Comparison of ENCODE assay signal across 1 cellular context in the genomic region with DNA sequence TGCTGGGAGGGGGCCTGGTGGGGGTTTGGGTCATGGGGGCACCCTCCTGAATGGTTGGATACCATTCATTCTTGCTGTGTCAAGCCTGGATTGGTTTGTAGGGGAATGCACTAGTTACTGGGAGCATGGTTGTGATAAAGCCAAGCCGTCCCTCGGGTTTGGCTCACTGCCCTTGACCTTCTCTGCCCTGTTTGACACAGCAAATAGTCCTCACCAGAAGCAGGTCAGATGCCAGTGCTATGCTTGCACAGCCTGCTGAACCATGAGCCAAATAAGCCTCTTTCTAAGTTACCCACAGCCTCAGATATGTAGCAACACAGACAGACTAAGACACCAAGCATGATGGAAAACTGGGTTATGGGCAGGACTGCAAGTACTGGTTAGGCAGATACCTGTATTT.
A peak's percentile ranks its signal among the peaks of the same experiment; 100 is the strongest.
TF ChIP-seq lines count a peak whose summit lies in the region.

No MANE protein-coding gene starts in this region.

TF ChIP-seq in HepG2, 621 proteins besides CTCF, POLR2A, EP300 and RAD21 (continued from another document and continues in another):
- TF ChIP-seq, protein P1, sequence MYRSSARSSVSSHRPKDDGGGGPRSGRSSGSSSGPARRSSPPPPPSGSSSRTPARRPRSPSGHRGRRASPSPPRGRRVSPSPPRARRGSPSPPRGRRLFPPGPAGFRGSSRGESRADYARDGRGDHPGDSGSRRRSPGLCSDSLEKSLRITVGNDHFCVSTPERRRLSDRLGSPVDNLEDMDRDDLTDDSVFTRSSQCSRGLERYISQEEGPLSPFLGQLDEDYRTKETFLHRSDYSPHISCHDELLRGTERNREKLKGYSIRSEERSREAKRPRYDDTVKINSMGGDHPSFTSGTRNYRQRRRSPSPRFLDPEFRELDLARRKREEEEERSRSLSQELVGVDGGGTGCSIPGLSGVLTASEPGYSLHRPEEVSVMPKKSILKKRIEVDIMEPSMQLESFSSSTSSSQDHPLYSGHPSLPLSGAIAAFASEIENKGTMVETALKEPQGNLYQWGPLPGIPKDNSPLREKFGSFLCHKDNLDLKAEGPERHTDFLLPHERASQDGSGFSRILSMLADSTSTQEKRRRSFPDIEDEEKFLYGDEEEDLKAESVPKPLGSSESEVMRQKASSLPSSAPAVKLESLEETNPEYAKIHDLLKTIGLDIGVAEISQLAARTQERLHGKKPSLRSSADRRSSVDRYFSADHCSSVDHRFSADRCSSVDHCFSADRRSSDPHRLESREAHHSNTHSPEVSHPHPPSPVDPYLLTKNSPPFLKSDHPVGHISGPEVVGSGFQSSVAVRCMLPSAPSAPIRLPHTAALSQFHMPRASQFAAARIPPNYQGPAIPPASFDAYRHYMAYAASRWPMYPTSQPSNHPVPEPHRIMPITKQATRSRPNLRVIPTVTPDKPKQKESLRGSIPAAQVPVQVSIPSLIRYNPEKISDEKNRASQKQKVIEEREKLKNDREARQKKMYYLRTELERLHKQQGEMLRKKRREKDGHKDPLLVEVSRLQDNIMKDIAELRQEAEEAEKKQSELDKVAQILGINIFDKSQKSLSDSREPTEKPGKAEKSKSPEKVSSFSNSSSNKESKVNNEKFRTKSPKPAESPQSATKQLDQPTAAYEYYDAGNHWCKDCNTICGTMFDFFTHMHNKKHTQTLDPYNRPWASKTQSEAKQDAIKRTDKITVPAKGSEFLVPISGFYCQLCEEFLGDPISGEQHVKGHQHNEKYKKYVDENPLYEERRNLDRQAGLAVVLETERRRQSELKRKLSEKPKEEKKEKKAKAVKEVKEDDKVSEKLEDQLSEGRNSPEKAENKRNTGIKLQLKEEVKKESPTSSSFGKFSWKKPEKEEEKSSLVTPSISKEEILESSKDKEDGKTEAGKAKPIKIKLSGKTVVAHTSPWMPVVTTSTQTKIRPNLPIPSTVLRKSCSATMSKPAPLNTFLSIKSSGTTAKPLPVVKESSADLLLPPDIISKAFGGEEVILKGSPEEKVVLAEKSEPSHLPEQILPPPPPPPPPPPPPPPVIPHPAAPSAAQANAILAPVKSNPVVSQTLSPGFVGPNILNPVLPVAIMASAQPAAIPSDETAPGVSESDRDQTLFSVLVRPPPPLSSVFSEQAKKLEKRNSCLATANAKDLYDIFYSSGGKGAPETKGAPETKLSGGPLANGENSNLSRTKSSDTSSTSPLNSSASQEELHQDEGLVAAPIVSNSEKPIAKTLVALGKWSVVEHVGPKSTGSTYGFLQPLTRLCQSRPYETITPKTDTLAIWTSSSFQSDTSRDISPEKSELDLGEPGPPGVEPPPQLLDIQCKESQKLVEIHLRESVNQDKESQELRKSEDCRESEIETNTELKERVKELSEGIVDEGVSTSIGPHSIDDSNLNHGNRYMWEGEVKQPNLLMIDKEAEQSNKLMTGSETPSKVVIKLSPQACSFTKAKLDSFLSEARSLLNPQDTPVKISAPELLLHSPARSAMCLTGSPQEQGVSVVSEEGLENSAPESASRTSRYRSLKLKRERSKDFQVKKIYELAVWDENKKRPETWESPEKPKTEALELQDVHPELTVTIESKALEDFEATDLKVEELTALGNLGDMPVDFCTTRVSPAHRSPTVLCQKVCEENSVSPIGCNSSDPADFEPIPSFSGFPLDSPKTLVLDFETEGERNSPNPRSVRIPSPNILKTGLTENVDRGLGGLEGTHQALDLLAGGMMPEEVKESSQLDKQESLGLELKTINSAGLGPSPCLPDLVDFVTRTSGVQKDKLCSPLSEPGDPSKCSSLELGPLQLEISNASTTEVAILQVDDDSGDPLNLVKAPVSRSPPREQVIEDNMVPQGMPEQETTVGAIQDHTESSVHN (CRISPR knock-in tag; IDR thresholded peaks at IDR 0.05): 0 out of 2 replicates have a peak, but pooled peaks have one; percentile 75
- TF ChIP-seq FIP1L1 (IDR thresholded peaks at IDR 0.05; ENCODE audit: borderline replicate concordance, insufficient read depth, low read depth, low read length) (no peak), KAT8 (CRISPR knock-in tag; IDR thresholded peaks at IDR 0.05) (peak; percentile 38; the same call in 1 of the 2 replicates), HHEX (CRISPR knock-in tag; IDR thresholded peaks at IDR 0.05) (peak; percentile 34; the same call in 1 of the 2 replicates), SYNCRIP (IDR thresholded peaks at IDR 0.05; ENCODE audit: insufficient read depth, low read depth, low read length) (no peak), NFIB (CRISPR knock-in tag; IDR thresholded peaks at IDR 0.05; ENCODE audit: borderline replicate concordance) (no peak), ZFP1 (CRISPR knock-in tag; IDR thresholded peaks at IDR 0.05) (0 out of 2 replicates have a peak, but pooled peaks have one; percentile 37), ZNF790 (CRISPR knock-in tag; IDR thresholded peaks at IDR 0.05; ENCODE audit: borderline replicate concordance) (no peak), TCF12 (IDR thresholded peaks at IDR 0.05) (no peak), TCF12 (CRISPR knock-in tag; IDR thresholded peaks at IDR 0.05) (no peak), EED (CRISPR knock-in tag; IDR thresholded peaks at IDR 0.05) (no peak), ZNF333 (CRISPR knock-in tag; IDR thresholded peaks at IDR 0.05; ENCODE audit: borderline replicate concordance) (no peak), ZNF841 (CRISPR knock-in tag; IDR thresholded peaks at IDR 0.05; ENCODE audit: borderline replicate concordance) (no peak), ELF3 (CRISPR knock-in tag; IDR thresholded peaks at IDR 0.05) (0 out of 2 replicates have a peak, but pooled peaks have one; percentile 27), RBAK (CRISPR knock-in tag; IDR thresholded peaks at IDR 0.05) (0 out of 2 replicates have a peak, but pooled peaks have one; percentile 14), ZFP62 (CRISPR knock-in tag; IDR thresholded peaks at IDR 0.05) (no peak), ZNF382 (CRISPR knock-in tag; IDR thresholded peaks at IDR 0.05; ENCODE audit: borderline replicate concordance) (no peak), BHLHE40 (IDR thresholded peaks at IDR 0.05; ENCODE audit: low read length) (no peak), ZNF737 (CRISPR knock-in tag; IDR thresholded peaks at IDR 0.05; ENCODE audit: borderline replicate concordance) (no peak), NONO (IDR thresholded peaks at IDR 0.05) (no peak), NONO (CRISPR knock-in tag; conservative IDR thresholded peaks at IDR 0.05) (peak; percentile 87), KDM5B (CRISPR knock-in tag; IDR thresholded peaks at IDR 0.05; ENCODE audit: borderline replicate concordance) (no peak), ZC3H13 (CRISPR knock-in tag; IDR thresholded peaks at IDR 0.05) (peak; percentile 67; the same call in 1 of the 2 replicates), NPAS2 (CRISPR knock-in tag; IDR thresholded peaks at IDR 0.05; ENCODE audit: borderline replicate concordance) (no peak), KDM4B (CRISPR knock-in tag; IDR thresholded peaks at IDR 0.05) (peak; percentile 44; the same call in 1 of the 2 replicates), ZNF205 (CRISPR knock-in tag; IDR thresholded peaks at IDR 0.05) (peak; percentile 69; the same call in 1 of the 2 replicates), NFKB2 (CRISPR knock-in tag; IDR thresholded peaks at IDR 0.05; ENCODE audit: borderline replicate concordance) (no peak), POGZ (CRISPR knock-in tag; IDR thresholded peaks at IDR 0.05) (no peak), THYN1 (CRISPR knock-in tag; IDR thresholded peaks at IDR 0.05; ENCODE audit: borderline replicate concordance, low read depth) (no peak), RBM39 (IDR thresholded peaks at IDR 0.05; ENCODE audit: low read depth, low read length, poor library complexity, severe bottlenecking) (no peak)
- TF ChIP-seq, protein P2, sequence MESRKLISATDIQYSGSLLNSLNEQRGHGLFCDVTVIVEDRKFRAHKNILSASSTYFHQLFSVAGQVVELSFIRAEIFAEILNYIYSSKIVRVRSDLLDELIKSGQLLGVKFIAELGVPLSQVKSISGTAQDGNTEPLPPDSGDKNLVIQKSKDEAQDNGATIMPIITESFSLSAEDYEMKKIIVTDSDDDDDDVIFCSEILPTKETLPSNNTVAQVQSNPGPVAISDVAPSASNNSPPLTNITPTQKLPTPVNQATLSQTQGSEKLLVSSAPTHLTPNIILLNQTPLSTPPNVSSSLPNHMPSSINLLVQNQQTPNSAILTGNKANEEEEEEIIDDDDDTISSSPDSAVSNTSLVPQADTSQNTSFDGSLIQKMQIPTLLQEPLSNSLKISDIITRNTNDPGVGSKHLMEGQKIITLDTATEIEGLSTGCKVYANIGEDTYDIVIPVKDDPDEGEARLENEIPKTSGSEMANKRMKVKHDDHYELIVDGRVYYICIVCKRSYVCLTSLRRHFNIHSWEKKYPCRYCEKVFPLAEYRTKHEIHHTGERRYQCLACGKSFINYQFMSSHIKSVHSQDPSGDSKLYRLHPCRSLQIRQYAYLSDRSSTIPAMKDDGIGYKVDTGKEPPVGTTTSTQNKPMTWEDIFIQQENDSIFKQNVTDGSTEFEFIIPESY (CRISPR knock-in tag; IDR thresholded peaks at IDR 0.05): peak; percentile 50; the same call in 1 of the 2 replicates
- TF ChIP-seq, protein P3, sequence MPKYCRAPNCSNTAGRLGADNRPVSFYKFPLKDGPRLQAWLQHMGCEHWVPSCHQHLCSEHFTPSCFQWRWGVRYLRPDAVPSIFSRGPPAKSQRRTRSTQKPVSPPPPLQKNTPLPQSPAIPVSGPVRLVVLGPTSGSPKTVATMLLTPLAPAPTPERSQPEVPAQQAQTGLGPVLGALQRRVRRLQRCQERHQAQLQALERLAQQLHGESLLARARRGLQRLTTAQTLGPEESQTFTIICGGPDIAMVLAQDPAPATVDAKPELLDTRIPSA (CRISPR knock-in tag; IDR thresholded peaks at IDR 0.05; ENCODE audit: borderline replicate concordance): no peak
- TF ChIP-seq, protein P4, sequence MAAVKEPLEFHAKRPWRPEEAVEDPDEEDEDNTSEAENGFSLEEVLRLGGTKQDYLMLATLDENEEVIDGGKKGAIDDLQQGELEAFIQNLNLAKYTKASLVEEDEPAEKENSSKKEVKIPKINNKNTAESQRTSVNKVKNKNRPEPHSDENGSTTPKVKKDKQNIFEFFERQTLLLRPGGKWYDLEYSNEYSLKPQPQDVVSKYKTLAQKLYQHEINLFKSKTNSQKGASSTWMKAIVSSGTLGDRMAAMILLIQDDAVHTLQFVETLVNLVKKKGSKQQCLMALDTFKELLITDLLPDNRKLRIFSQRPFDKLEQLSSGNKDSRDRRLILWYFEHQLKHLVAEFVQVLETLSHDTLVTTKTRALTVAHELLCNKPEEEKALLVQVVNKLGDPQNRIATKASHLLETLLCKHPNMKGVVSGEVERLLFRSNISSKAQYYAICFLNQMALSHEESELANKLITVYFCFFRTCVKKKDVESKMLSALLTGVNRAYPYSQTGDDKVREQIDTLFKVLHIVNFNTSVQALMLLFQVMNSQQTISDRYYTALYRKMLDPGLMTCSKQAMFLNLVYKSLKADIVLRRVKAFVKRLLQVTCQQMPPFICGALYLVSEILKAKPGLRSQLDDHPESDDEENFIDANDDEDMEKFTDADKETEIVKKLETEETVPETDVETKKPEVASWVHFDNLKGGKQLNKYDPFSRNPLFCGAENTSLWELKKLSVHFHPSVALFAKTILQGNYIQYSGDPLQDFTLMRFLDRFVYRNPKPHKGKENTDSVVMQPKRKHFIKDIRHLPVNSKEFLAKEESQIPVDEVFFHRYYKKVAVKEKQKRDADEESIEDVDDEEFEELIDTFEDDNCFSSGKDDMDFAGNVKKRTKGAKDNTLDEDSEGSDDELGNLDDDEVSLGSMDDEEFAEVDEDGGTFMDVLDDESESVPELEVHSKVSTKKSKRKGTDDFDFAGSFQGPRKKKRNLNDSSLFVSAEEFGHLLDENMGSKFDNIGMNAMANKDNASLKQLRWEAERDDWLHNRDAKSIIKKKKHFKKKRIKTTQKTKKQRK (IDR thresholded peaks at IDR 0.05; ENCODE audit: low read length): no peak
- TF ChIP-seq, protein P5, sequence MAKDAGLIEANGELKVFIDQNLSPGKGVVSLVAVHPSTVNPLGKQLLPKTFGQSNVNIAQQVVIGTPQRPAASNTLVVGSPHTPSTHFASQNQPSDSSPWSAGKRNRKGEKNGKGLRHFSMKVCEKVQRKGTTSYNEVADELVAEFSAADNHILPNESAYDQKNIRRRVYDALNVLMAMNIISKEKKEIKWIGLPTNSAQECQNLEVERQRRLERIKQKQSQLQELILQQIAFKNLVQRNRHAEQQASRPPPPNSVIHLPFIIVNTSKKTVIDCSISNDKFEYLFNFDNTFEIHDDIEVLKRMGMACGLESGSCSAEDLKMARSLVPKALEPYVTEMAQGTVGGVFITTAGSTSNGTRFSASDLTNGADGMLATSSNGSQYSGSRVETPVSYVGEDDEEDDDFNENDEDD (CRISPR knock-in tag; IDR thresholded peaks at IDR 0.05; ENCODE audit: borderline replicate concordance): peak; percentile 36; the same call in 1 of the 2 replicates
- TF ChIP-seq, protein P6, sequence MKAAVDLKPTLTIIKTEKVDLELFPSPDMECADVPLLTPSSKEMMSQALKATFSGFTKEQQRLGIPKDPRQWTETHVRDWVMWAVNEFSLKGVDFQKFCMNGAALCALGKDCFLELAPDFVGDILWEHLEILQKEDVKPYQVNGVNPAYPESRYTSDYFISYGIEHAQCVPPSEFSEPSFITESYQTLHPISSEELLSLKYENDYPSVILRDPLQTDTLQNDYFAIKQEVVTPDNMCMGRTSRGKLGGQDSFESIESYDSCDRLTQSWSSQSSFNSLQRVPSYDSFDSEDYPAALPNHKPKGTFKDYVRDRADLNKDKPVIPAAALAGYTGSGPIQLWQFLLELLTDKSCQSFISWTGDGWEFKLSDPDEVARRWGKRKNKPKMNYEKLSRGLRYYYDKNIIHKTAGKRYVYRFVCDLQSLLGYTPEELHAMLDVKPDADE (CRISPR knock-in tag; IDR thresholded peaks at IDR 0.05): no peak
- TF ChIP-seq, protein P7, sequence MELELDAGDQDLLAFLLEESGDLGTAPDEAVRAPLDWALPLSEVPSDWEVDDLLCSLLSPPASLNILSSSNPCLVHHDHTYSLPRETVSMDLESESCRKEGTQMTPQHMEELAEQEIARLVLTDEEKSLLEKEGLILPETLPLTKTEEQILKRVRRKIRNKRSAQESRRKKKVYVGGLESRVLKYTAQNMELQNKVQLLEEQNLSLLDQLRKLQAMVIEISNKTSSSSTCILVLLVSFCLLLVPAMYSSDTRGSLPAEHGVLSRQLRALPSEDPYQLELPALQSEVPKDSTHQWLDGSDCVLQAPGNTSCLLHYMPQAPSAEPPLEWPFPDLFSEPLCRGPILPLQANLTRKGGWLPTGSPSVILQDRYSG (CRISPR knock-in tag; IDR thresholded peaks at IDR 0.05): no peak
- TF ChIP-seq, protein P8, sequence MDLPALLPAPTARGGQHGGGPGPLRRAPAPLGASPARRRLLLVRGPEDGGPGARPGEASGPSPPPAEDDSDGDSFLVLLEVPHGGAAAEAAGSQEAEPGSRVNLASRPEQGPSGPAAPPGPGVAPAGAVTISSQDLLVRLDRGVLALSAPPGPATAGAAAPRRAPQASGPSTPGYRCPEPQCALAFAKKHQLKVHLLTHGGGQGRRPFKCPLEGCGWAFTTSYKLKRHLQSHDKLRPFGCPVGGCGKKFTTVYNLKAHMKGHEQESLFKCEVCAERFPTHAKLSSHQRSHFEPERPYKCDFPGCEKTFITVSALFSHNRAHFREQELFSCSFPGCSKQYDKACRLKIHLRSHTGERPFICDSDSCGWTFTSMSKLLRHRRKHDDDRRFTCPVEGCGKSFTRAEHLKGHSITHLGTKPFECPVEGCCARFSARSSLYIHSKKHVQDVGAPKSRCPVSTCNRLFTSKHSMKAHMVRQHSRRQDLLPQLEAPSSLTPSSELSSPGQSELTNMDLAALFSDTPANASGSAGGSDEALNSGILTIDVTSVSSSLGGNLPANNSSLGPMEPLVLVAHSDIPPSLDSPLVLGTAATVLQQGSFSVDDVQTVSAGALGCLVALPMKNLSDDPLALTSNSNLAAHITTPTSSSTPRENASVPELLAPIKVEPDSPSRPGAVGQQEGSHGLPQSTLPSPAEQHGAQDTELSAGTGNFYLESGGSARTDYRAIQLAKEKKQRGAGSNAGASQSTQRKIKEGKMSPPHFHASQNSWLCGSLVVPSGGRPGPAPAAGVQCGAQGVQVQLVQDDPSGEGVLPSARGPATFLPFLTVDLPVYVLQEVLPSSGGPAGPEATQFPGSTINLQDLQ (CRISPR knock-in tag; IDR thresholded peaks at IDR 0.05): no peak
